In the genomic region with DNA sequence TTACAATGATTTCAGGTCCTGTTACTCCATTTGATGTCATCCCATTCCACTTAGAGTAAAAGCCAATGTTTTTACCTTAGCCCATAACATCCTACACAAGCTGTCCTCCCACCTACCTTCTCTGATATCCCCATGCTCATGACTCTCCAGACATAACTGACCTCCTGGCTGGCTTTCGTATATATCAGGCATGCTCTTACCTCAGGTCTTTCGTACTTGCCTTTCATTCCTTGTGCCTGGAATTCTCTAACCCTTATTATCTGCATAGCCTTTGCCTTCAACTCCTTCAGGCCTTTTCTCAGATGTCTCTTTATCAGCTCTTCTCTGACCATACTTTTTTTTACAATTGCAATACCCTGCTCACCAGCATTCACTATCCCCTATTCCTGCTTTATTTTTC, we compare ENCODE assay signal across 37 cellular contexts. TPM values are rescaled to one million over a fixed set of nuclear protein-coding genes. Genes with fewer than 3 reads are reported as not detected.
"Had no signal": no experiment of that assay in that cellular context is flagged by ENCODE, and none has a peak within 500 bp of the region (broad histone marks: within the 10 kb centered on the region; RNA-seq: fewer than 3 reads in every experiment).

No MANE protein-coding gene starts in this region.

- H3K36me3 ChIP-seq: MG63 had no signal

- DNase-seq: Karpas-422, Kasumi-1, MG63, MM.1S, MV-4-11, NCI-H1048, NCI-H1092, NCI-H1092 treated with DMSO at 0.1 percent for 48 hours, NCI-H1105, NCI-H1105 treated with DMSO at 0.1 percent for 48 hours, NCI-H1417, NCI-H1417 treated with DMSO at 0.1 percent for 48 hours, NCI-H1436, NCI-H1436 treated with DMSO at 0.1 percent for 48 hours, NCI-H146, NCI-H1694, NCI-H1694 treated with DMSO at 0.1 percent for 48 hours, NCI-H187, NCI-H187 treated with DMSO at 0.1 percent for 48 hours, NCI-H1930, NCI-H2029, NCI-H2029 treated with DMSO at 0.1 percent for 48 hours, NCI-H2081, NCI-H2081 treated with DMSO at 0.1 percent for 48 hours, NCI-H2107, NCI-H2171, NCI-H2171 treated with DMSO at 0.1 percent for 48 hours, NCI-H2227 treated with DMSO at 0.1 percent for 48 hours, NCI-H226, NCI-H345, NCI-H446, NCI-H446 treated with DMSO at 0.1 percent for 48 hours, NCI-H510A, NCI-H510A treated with DMSO at 0.1 percent for 48 hours, NCI-H524 had no signal

- H3K4me3 ChIP-seq: MG63 had no signal

- H3K9me3 ChIP-seq: MG63 had no signal

RNA-seq across cellular contexts. Expression of a gene that starts 22.7 kb away (rescaled TPM):
- total RNA-seq: LHCN-M2, NCI-H460 had no signal
